14 cellular contexts compared by ENCODE assay signal in the genomic region with DNA sequence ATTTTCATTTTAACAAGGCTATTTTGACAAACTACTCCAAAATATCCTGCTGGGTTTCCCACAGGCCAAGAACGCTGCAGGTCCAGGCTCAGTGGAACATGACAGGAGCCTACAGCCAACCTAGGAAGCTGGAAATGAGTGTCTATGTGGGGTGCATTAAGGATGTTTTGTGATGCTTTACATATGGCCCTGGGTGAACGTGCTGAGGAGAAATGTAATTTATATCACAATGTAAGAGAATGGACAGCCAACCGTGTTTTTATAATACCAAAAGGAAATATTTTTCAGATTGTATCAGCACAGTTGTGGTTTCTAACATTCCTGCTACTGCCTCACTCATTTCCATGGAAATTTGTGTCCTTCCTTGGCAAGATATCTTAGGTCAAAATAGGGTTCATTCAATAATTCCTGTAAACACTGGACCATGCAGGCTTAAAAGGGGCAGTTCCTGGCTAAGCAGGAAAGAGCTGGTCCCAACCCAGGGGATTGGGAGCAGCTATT. TPM values are rescaled to one million over a fixed set of nuclear protein-coding genes. Genes with fewer than 3 reads are reported as not detected.
DNase-seq lines count a peak whose midpoint lies in the region; ATAC-seq and TF ChIP-seq lines count a peak whose summit lies in the region.
"Had no signal": no experiment of that assay in that cellular context is flagged by ENCODE, and none has a peak within 500 bp of the region (broad histone marks: within the 10 kb centered on the region; RNA-seq: fewer than 3 reads in every experiment).

No MANE protein-coding gene starts in this region.

- 54 to 78% (median 61%) methylated on average over 3 of the region's 3 CpGs for WGBS in heart left ventricle, 4 donors

- peak overlapping the region in 2 of 12 donors; percentile 22 to 26 for H3K4me3 ChIP-seq in heart left ventricle
- no peak overlapping the region for H3K4me3 ChIP-seq in gastrocnemius medialis

- H3K9me3 ChIP-seq in heart left ventricle (no peaks in the 10 kb centered on the region), gastrocnemius medialis (no peaks in the 10 kb centered on the region)

- H3K4me1 ChIP-seq in heart left ventricle (peaks cover 0 to 28% (median 0%) of the 10 kb centered on the region in 12 donors), gastrocnemius medialis (no peaks in the 10 kb centered on the region)

- H3K27ac ChIP-seq in heart left ventricle = peak overlapping the region in 10 of 12 donors; percentile 20 to 83 (median 56)
- peak overlapping the region in 3 of 4 donors; percentile 34 to 51 (median 49) for H3K27ac ChIP-seq in gastrocnemius medialis

- H3K27me3 ChIP-seq in heart left ventricle = no peaks in the 10 kb centered on the region
- no peaks in the 10 kb centered on the region for H3K27me3 ChIP-seq in gastrocnemius medialis

- ATAC-seq in heart left ventricle = peak; percentile 34 to 81 (median 46)
- ATAC-seq in gastrocnemius medialis = peak; percentile 47 to 55
- no peak for ATAC-seq in HG02759 (IDR thresholded peaks at IDR 0.05; ENCODE audit: unreplicated experiment)
- ATAC-seq: CD8-positive, alpha-beta T cell had no signal

- TF ChIP-seq CTCF in heart left ventricle (IDR thresholded peaks at IDR 0.05) = no peak
- TF ChIP-seq CTCF in gastrocnemius medialis (IDR thresholded peaks at IDR 0.05 in 4 of 5, conservative IDR thresholded peaks at IDR 0.05 in 1 of 5) = no peak

- H3K36me3 ChIP-seq in heart left ventricle = no peaks in the 10 kb centered on the region
- no peaks in the 10 kb centered on the region for H3K36me3 ChIP-seq in gastrocnemius medialis

- in situ Hi-C loops in gastrocnemius medialis (cut with MboI; ENCODE audit: low sequenced_read_pairs in 4 of 4) = no loop called here

- TF ChIP-seq POLR2A in heart left ventricle (IDR thresholded peaks at IDR 0.05) (no peak), gastrocnemius medialis (IDR thresholded peaks at IDR 0.05) (no peak)

- peak; percentile 33 for DNase-seq in Daoy (ENCODE audit: low read depth)
- DNase-seq in astrocyte of the hippocampus (ENCODE audit: low read depth, low spot score) = peak; percentile 82
- DNase-seq in heart left ventricle = no peak
- DNase-seq in gastrocnemius medialis = no peak
- DNase-seq in NCI-H446 treated with DMSO at 0.1 percent for 48 hours (lab: John Stamatoyannopoulos, UW) = no peak
- no peak for DNase-seq in D341Med (ENCODE audit: low spot score)
- DNase-seq in activated CD4-positive, alpha-beta T cell treated with anti-CD3 and anti-CD28 coated beads for 1 hour = no peak
- DNase-seq: activated CD8-positive, alpha-beta memory T cell treated with anti-CD3 and anti-CD28 coated beads for 24 hours; CD8-positive, alpha-beta T cell; cortex of kidney; GOT3; NCI-H1694; stimulated activated CD4-positive, alpha-beta T cell treated with anti-CD3 and anti-CD28 coated beads, Interleukin-2, amount 100 ng/mL, for 48 hours had no signal

- intact Hi-C loops in heart left ventricle (cut with DNase I) (no loop called here), gastrocnemius medialis (cut with DNase I; ENCODE audit: low total_unique reads) (no loop called here)

RNA-seq across cellular contexts. Expression of gene ST8SIA1, which starts 51.5 kb away (rescaled TPM):
- total RNA-seq in Daoy (2014; rRNA removed; shearing (Covaris generic)) = not detected in 2 replicates
- total RNA-seq in heart left ventricle = 1 to 10 TPM in 6 of 9 donors, under 1 TPM in 3; 0.60 to 5.7 (median 1.7) TPM
- 1 to 10 TPM in 1 of 2 donors, under 1 TPM in 1; 0.75 to 1.2 TPM for polyA plus RNA-seq in heart left ventricle
- 1 to 10 TPM in 1 of 4 donors, under 1 TPM in 3; 0.17 to 2.5 (median 0.67) TPM for total RNA-seq in gastrocnemius medialis

Comparison
In these comparisons a context has a peak if more than half of its experiments do, and no peak if none do; other contexts are left out.
1. DNase-seq: peak in Daoy (single experiment) and astrocyte of the hippocampus (single experiment); none in heart left ventricle (0 of 5), gastrocnemius medialis (0 of 2), NCI-H446 treated with DMSO at 0.1 percent for 48 hours (single experiment), D341Med (single experiment) and activated CD4-positive, alpha-beta T cell treated with anti-CD3 and anti-CD28 coated beads for 1 hour (single experiment).